8 cellular contexts compared by ENCODE assay signal in the genomic region with DNA sequence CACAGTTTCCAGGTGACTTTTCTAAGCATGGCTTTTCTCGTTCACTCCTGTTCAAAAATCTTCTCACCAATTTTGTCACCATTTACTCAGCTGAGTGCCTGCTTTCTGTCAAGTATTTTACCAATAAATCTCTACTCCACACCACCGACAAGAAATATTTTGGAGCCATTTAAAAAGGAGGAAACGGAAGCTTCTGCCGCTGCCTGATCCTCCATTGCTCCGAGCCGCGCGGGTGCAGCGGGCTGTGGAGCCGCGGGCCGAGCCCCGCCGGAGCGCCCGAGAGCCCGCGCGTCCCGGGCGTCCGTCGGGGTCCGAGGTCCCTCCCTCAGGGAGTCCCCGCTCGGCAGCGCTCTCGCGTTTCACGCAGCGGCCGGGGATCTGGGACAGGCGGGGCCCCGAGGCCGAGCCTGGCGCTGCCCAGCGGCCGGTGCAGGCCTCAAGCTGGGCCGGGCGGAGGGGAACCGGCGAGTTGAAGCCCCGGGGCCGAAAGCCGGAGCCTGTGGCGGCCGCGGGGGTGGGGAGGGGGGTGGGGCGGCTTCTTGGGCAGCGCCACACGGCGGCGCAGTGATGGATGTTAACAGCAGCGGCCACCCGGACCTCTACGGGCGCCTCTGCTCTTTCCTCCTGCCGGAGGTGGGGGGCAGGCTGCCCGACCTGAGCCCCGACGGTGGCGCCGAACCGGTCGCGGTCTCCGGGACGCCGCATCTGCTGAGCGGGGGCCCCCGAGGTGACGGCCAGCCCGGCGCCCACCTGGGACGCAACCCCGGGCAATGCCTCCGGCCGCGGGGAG. TPM values are rescaled to one million over a fixed set of nuclear protein-coding genes. Genes with fewer than 3 reads are reported as not detected.
DNase-seq lines count a peak whose midpoint lies in the region; ATAC-seq and TF ChIP-seq lines count a peak whose summit lies in the region.

No MANE protein-coding gene starts in this region.

- peak overlapping the region; percentile 77 for H3K27ac ChIP-seq in AG04450 (ENCODE audit: low read depth, low read length)

- ATAC-seq in GM18517 (IDR thresholded peaks at IDR 0.05; ENCODE audit: unreplicated experiment) (peak; percentile 24), left colon (peak; percentile 33), GM21423 (IDR thresholded peaks at IDR 0.05; ENCODE audit: unreplicated experiment) (no peak)

- CTCF ChIA-PET in AG04450 (lab: Charles Lee): interaction anchor here (0.6 to 3.6 kb wide), 5 partner anchors 34 to 223 kb away, joined by 3 to 15 read pairs (median 3); no protein-coding TSS in a partner anchor

- peak overlapping the region; percentile 64 for H3K4me3 ChIP-seq in AG04450 (ENCODE audit: low read depth, low read length)

- peak; percentile 33 for TF ChIP-seq CTCF in AG04450 (IDR thresholded peaks at IDR 0.05; ENCODE audit: low read depth, low read length)

- DNase-seq in AG04450 (ENCODE audit: low read depth, low spot score) (no peak), MV-4-11 (lab: John Stamatoyannopoulos, UW) (peak; percentile 32), dermis microvascular lymphatic vessel endothelial cell (ENCODE audit: low read depth in 2 of 2) (peak; percentile 20 to 78), left colon (peak; percentile 46 to 71)
- DNase-seq in activated CD4-positive, alpha-beta T cell treated with anti-CD3 and anti-CD28 coated beads for 4 hours: peak; percentile 16 to 35
- DNase-seq in stimulated activated CD4-positive, alpha-beta T cell treated with anti-CD3 and anti-CD28 coated beads, Interleukin-2, amount 100 ng/mL, for 24 hours: peak; percentile 33 to 44

- POLR2A ChIA-PET in AG04450 (lab: Yijun Ruan, JAX): interaction anchor here (1.0 to 1.2 kb wide), 2 partner anchors 9 to 25 kb away, joined by 3 read pairs; no protein-coding TSS in a partner anchor

- H3K9me3 ChIP-seq in AG04450 (ENCODE audit: control insufficient read depth, insufficient read depth, low read length): no peaks in the 10 kb centered on the region; the same call in 1 of the 2 replicates

- H3K27me3 ChIP-seq in AG04450 (ENCODE audit: control insufficient read depth, insufficient read depth, low read length): no peaks in the 10 kb centered on the region

- intact Hi-C loops in left colon (cut with DNase I, micrococcal nuclease): no loop called here

RNA-seq across cellular contexts. Expression of a gene that starts 1.1 kb away (rescaled TPM):
- polyA plus RNA-seq in AG04450 (2011; rRNA removed): 57.7 and 76.3 TPM in 2 replicates
- polyA minus RNA-seq in AG04450 (2011; rRNA and poly(A)+ RNA removed): 51.4 and 68.3 TPM in 2 replicates
- 20.5 and 38.8 TPM in 2 replicates for total RNA-seq in dermis microvascular lymphatic vessel endothelial cell
- 10 to 100 TPM; 26.0 to 62.9 TPM for total RNA-seq in left colon

RNA-seq across cellular contexts. Expression of a gene that starts 43.1 kb away (rescaled TPM):
- 6.1 and 7.3 TPM in 2 replicates for polyA plus RNA-seq in AG04450 (2011; rRNA removed)
- polyA minus RNA-seq in AG04450 (2011; rRNA and poly(A)+ RNA removed): 17.2 TPM in 2 replicates
- total RNA-seq in dermis microvascular lymphatic vessel endothelial cell (7.3 and 10.5 TPM in 2 replicates), left colon (1 to 10 TPM; 1.3 to 1.7 TPM)

RNA-seq across cellular contexts. Expression of a gene that starts 49.2 kb away (rescaled TPM):
- not detected in 2 replicates for polyA plus RNA-seq in AG04450 (2011; rRNA removed)
- polyA minus RNA-seq in AG04450 (2011; rRNA and poly(A)+ RNA removed): not detected in 2 replicates
- total RNA-seq in dermis microvascular lymphatic vessel endothelial cell: not detected in 2 replicates
- total RNA-seq in left colon: under 1 TPM in 1 of 2 donors, not detected in 1; 0.28 TPM
